Comparison of ENCODE assay signal across 1 cellular context in the genomic region with DNA sequence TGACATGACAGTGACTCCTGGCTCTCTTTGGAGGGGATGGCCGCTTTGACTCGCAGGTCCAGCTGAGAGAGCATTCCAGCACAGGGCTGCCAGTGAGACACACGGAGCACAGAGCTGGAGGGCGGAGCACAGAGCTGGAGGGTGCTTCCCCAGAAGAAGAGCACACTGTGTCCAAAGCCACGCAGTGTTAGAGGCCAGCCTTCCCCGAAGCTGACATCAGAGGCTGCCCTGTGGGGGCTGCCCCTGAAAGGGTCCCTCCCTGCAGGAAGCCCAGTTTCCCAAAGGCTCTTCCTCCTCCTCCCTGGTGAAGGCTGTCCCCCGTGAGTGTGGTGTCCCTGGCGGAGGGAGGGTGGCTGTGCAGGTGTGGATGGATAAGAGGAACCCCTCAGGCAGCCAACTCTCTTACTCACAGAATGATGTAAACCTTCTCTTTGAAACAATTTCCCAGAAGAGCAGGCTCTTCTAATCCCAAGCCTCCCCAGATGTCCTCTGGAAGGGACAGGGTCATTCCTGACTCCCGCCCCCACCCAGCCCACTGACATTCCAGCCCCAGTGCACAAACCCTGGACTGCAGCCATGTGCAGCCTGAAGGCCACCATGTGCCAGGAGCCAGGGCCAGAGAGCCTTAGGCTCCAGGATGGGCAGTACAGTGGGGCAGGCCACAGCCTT.
TF ChIP-seq lines count a peak whose summit lies in the region.

No MANE protein-coding gene starts in this region.

TF ChIP-seq in HepG2, 621 proteins besides CTCF, POLR2A, EP300 and RAD21:
- no peak for TF ChIP-seq MXI1 (IDR thresholded peaks at IDR 0.05; ENCODE audit: borderline replicate concordance, low read depth, low read length)
- TF ChIP-seq, protein P1, sequence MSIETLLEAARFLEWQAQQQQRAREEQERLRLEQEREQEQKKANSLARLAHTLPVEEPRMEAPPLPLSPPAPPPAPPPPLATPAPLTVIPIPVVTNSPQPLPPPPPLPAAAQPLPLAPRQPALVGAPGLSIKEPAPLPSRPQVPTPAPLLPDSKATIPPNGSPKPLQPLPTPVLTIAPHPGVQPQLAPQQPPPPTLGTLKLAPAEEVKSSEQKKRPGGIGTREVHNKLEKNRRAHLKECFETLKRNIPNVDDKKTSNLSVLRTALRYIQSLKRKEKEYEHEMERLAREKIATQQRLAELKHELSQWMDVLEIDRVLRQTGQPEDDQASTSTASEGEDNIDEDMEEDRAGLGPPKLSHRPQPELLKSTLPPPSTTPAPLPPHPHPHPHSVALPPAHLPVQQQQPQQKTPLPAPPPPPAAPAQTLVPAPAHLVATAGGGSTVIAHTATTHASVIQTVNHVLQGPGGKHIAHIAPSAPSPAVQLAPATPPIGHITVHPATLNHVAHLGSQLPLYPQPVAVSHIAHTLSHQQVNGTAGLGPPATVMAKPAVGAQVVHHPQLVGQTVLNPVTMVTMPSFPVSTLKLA (IDR thresholded peaks at IDR 0.05): peak; percentile 95
